In the genomic region with DNA sequence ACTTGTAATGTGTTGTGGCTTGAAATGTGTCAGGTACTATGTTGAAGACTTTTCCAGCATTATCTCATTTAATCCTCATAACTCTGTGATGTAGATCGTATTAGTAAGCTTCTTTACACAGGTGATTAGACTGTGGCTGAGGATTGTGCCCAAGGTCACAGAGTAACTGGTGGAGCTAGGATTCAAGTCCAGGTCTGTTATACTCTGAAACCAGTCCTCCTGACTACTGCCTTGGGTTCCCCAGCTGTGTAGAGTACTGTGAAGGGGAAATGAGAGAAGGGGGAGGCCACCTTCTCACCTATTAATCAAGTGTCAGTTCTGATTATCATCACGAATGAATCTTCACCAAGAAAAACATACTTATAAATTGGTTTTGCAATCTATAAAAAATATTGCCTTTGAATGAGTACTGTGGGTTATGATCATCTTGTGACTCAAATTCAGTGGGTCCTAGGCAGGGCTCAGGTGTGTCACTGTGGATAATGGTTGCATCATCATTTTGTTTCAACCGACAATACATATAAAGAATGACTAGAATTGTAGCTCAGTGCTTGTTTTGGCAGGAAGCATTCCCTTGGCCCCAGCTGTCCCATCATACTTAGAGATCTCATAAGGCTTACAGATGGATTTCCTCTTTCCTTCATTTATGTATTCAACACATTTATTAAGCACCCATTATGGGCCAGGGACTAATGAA, we compare ENCODE assay signal across 1 cellular context.
A peak's percentile ranks its signal among the peaks of the same experiment; 100 is the strongest.
TF ChIP-seq lines count a peak whose summit lies in the region.

No MANE protein-coding gene starts in this region.

TF ChIP-seq in GM12878, 131 proteins besides CTCF, POLR2A, EP300 and RAD21 (continued from another document):
- TF ChIP-seq, protein P1, sequence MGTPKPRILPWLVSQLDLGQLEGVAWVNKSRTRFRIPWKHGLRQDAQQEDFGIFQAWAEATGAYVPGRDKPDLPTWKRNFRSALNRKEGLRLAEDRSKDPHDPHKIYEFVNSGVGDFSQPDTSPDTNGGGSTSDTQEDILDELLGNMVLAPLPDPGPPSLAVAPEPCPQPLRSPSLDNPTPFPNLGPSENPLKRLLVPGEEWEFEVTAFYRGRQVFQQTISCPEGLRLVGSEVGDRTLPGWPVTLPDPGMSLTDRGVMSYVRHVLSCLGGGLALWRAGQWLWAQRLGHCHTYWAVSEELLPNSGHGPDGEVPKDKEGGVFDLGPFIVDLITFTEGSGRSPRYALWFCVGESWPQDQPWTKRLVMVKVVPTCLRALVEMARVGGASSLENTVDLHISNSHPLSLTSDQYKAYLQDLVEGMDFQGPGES (IDR thresholded peaks at IDR 0.05) = no peak
- TF ChIP-seq, protein P2, sequence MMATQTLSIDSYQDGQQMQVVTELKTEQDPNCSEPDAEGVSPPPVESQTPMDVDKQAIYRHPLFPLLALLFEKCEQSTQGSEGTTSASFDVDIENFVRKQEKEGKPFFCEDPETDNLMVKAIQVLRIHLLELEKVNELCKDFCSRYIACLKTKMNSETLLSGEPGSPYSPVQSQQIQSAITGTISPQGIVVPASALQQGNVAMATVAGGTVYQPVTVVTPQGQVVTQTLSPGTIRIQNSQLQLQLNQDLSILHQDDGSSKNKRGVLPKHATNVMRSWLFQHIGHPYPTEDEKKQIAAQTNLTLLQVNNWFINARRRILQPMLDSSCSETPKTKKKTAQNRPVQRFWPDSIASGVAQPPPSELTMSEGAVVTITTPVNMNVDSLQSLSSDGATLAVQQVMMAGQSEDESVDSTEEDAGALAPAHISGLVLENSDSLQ (IDR thresholded peaks at IDR 0.05) = peak; percentile 54; the same call in 1 of the 2 replicates
- TF ChIP-seq, protein P3, sequence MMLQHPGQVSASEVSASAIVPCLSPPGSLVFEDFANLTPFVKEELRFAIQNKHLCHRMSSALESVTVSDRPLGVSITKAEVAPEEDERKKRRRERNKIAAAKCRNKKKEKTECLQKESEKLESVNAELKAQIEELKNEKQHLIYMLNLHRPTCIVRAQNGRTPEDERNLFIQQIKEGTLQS (IDR thresholded peaks at IDR 0.05; ENCODE audit: borderline replicate concordance, extremely low read depth, low read depth, low read length) = no peak
- TF ChIP-seq BRCA1 (IDR thresholded peaks at IDR 0.05; ENCODE audit: low read depth, low read length) (no peak), IKZF1 (conservative IDR thresholded peaks at IDR 0.05) (no peak), HDAC2 (IDR thresholded peaks at IDR 0.05) (no peak)
